ENCODE assay signal across 8 cellular contexts in the genomic region with DNA sequence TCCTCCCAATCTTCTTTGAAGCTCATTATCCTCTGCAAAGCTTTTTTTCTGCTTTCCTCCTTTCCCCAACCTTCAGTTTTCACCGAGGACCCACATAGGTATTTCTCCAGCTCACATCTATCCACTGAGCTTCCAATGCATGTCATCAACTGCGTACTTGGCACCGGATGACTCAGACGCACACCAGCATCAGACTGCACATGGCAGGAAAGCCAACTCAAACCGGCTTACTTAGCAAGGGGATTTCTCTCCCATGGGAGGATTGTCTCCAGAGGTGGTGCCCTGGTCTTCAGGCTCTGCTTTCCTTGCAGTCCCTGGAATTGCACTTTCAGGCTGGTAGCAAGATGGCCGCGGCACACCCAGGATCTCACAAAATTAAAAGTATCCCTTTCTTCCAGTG. TPM values are rescaled to one million over a fixed set of nuclear protein-coding genes. Genes with fewer than 3 reads are reported as not detected.
DNase-seq lines count a peak whose midpoint lies in the region; ATAC-seq, FAIRE-seq and TF ChIP-seq lines count a peak whose summit lies in the region.

No MANE protein-coding gene starts in this region.

- no peak for FAIRE-seq in GM12891 (lab: Jason Lieb, UNC)

- TF ChIP-seq CTCF in WERI-Rb-1 (IDR thresholded peaks at IDR 0.05; ENCODE audit: low read depth, low read length): no peak
- TF ChIP-seq CTCF in epithelial cell of proximal tubule (conservative IDR thresholded peaks at IDR 0.05; ENCODE audit: low read depth, low read length): no peak
- no peak for TF ChIP-seq CTCF in psoas muscle (IDR thresholded peaks at IDR 0.05)

- H3K27ac ChIP-seq in WERI-Rb-1 (peak overlapping the region; percentile 93), psoas muscle (peak overlapping the region; percentile 97)

- peaks cover 24% of the 10 kb centered on the region for H3K4me1 ChIP-seq in psoas muscle

- H3K4me3 ChIP-seq in WERI-Rb-1 (ENCODE audit: low read depth, low read length) (peak overlapping the region; percentile 64), epithelial cell of proximal tubule (ENCODE audit: low read depth, low read length) (peak overlapping the region; percentile 80), psoas muscle (peak overlapping the region; percentile 87)

- intact Hi-C loops in psoas muscle (cut with DNase I): loop anchor here in 1 of 2 donors (5.0 kb wide), 1 partner anchor 67 kb away; no protein-coding TSS in a partner anchor

- H3K27me3 ChIP-seq in WERI-Rb-1 (ENCODE audit: insufficient read depth, low read depth, severe bottlenecking): no peaks in the 10 kb centered on the region
- H3K27me3 ChIP-seq in psoas muscle (ENCODE audit: insufficient read depth in 3 of 3, low read length in 2 of 3): no peaks in the 10 kb centered on the region

- no peak for TF ChIP-seq POLR2A in GM12891 (IDR thresholded peaks at IDR 0.05; ENCODE audit: low read depth, low read length)

- H3K36me3 ChIP-seq in WERI-Rb-1 (no peaks in the 10 kb centered on the region; the same call in 1 of the 2 replicates), psoas muscle (ENCODE audit: insufficient read depth in 1 of 2, low read depth in 1 of 2) (peaks cover 0 to 5% of the 10 kb centered on the region in 2 donors)

- 57 to 60% (median 60%) methylated on average over 7 of the region's 7 CpGs for WGBS in psoas muscle, 3 donors

- no peaks in the 10 kb centered on the region for H3K9me3 ChIP-seq in WERI-Rb-1 (ENCODE audit: severe bottlenecking)
- H3K9me3 ChIP-seq in psoas muscle: no peaks in the 10 kb centered on the region

- ATAC-seq in psoas muscle (no peak), GM18520 (IDR thresholded peaks at IDR 0.05; ENCODE audit: unreplicated experiment) (no peak), GM18858 (IDR thresholded peaks at IDR 0.05; ENCODE audit: unreplicated experiment) (no peak)

- DNase-seq in Daoy (ENCODE audit: low read depth): peak; percentile 60
- peak; percentile 23 for DNase-seq in WERI-Rb-1
- DNase-seq in epithelial cell of proximal tubule (ENCODE audit: low read depth): peak; percentile 62
- DNase-seq in psoas muscle: peak in 1 of 2 donors; percentile 57
- DNase-seq in SIG-M5 treated with dmso at 0.1 percent for 504 hours (lab: John Stamatoyannopoulos, UW; ENCODE audit: unreplicated experiment): no peak
- no peak for DNase-seq in GM12891 (ENCODE audit: insufficient read length, low spot score)

TF ChIP-seq in GM12891, 5 proteins besides CTCF, POLR2A, EP300 and RAD21:
- TF ChIP-seq TAF1 (IDR thresholded peaks at IDR 0.05; ENCODE audit: low read depth, low read length) (no peak), SPI1 (IDR thresholded peaks at IDR 0.05; ENCODE audit: low read depth, low read length) (no peak), POU2F2 (IDR thresholded peaks at IDR 0.05; ENCODE audit: low read depth, low read length) (no peak), PAX5 (IDR thresholded peaks at IDR 0.05; ENCODE audit: insufficient read depth, low read length, severe bottlenecking) (no peak), POLR2AphosphoS5 (IDR thresholded peaks at IDR 0.05; ENCODE audit: low read depth, low read length) (no peak)
TF ChIP-seq in GM12891: peak in this region for 0.

RNA-seq across cellular contexts. Expression of gene AKTIP, which starts 1.7 kb away (rescaled TPM):
- total RNA-seq in Daoy (2014; rRNA removed; shearing (Covaris generic)): 7.6 and 14.1 TPM in 2 replicates
- total RNA-seq in epithelial cell of proximal tubule (16.9 and 20.5 TPM in 2 replicates), psoas muscle (10 to 100 TPM; 62.5 to 78.8 (median 66.8) TPM)
- polyA plus RNA-seq in psoas muscle: 10 to 100 TPM; 27.6 to 88.1 (median 44.2) TPM
- 8.7 TPM for polyA plus RNA-seq in GM12891 (2012; ENCODE audit: low read depth, missing spikeins)

Comparison
In these comparisons a context has a peak if more than half of its experiments do, and no peak if none do; other contexts are left out.
1. DNase-seq: peak in Daoy (single experiment), WERI-Rb-1 (single experiment) and epithelial cell of proximal tubule (single experiment); none in SIG-M5 treated with dmso at 0.1 percent for 504 hours (single experiment) and GM12891 (single experiment).
2. Peak in every context shown above with its lines, with median percentiles within 50 percentile points of each other: H3K4me3 ChIP-seq.